ENCODE assay signal across 14 cellular contexts in genomic region chr5:65017636-65018035, GRCh38.
A peak's percentile ranks its signal among the peaks of the same experiment; 100 is the strongest.
DNase-seq lines count a peak whose midpoint lies in the region; ATAC-seq, FAIRE-seq and TF ChIP-seq lines count a peak whose summit lies in the region.
"Had no signal": no experiment of that assay in that cellular context is flagged by ENCODE, and none has a peak within 500 bp of the region (broad histone marks: within the 10 kb centered on the region; RNA-seq: fewer than 3 reads in every experiment).

No MANE protein-coding gene starts in this region.

- FAIRE-seq in H54 (lab: Jason Lieb, UNC) = peak; percentile 36
- FAIRE-seq: H1 had no signal

- no peaks in the 10 kb centered on the region for H3K36me3 ChIP-seq in smooth muscle cell (ENCODE audit: low read depth)

- H3K4me3 ChIP-seq in smooth muscle cell = no peak overlapping the region

- no peak for TF ChIP-seq CTCF in smooth muscle cell (IDR thresholded peaks at IDR 0.05; ENCODE audit: borderline replicate concordance, insufficient read depth, poor library complexity, severe bottlenecking)

- H2AFZ ChIP-seq in smooth muscle cell (ENCODE audit: low read depth) = no peak overlapping the region

- no peaks in the 10 kb centered on the region for H3K79me2 ChIP-seq in smooth muscle cell (ENCODE audit: low read depth)

- no peaks in the 10 kb centered on the region for H3K27me3 ChIP-seq in smooth muscle cell (ENCODE audit: low read depth)

- H4K20me1 ChIP-seq in smooth muscle cell (ENCODE audit: low read depth) = no peaks in the 10 kb centered on the region

- no peaks in the 10 kb centered on the region for H3K9me3 ChIP-seq in smooth muscle cell (replicated peaks; ENCODE audit: low read depth)

- no peak for ATAC-seq in HG02759 (IDR thresholded peaks at IDR 0.05; ENCODE audit: unreplicated experiment)

- no peak for DNase-seq in H54 (ENCODE audit: insufficient read length, low spot score)
- peak; percentile 59 for DNase-seq in amniotic epithelial cell (ENCODE audit: low read depth)
- peak; percentile 55 for DNase-seq in iris pigment epithelial cell (ENCODE audit: low read depth)
- no peak for DNase-seq in smooth muscle cell (lab: John Stamatoyannopoulos, UW; ENCODE audit: unreplicated experiment)
- no peak for DNase-seq in AG20443 (ENCODE audit: low spot score)
- DNase-seq in NCI-H1105 treated with DMSO at 0.1 percent for 48 hours (lab: John Stamatoyannopoulos, UW) = no peak
- DNase-seq: ACHN, Kasumi-1, NCI-H1417, NCI-H187 treated with DMSO at 0.1 percent for 48 hours, NCI-H69, SHP77 treated with DMSO at 0.1 percent for 48 hours had no signal

- peak overlapping the region; percentile 42 for H3K27ac ChIP-seq in smooth muscle cell (ENCODE audit: low read depth)

- H3F3A ChIP-seq in smooth muscle cell (ENCODE audit: low read depth) = peaks cover 8% of the 10 kb centered on the region

- peaks cover 18% of the 10 kb centered on the region for H3K4me1 ChIP-seq in smooth muscle cell (ENCODE audit: low read depth)

- no peak overlapping the region for H3K9ac ChIP-seq in smooth muscle cell (ENCODE audit: low read depth)

- H3K4me2 ChIP-seq in smooth muscle cell = peak overlapping the region; percentile 9

- no peak for TF ChIP-seq POLR2A in H54 (IDR thresholded peaks at IDR 0.05; ENCODE audit: low read depth, low read length)

Comparison
In these comparisons a context has a peak if more than half of its experiments do, and no peak if none do; other contexts are left out.
1. DNase-seq: peak in amniotic epithelial cell (single experiment) and iris pigment epithelial cell (single experiment); none in H54 (single experiment), smooth muscle cell (single experiment), AG20443 (single experiment) and NCI-H1105 treated with DMSO at 0.1 percent for 48 hours (single experiment).